8 cellular contexts compared by ENCODE assay signal in genomic region chr17:77441950-77442349, GRCh38.
DNase-seq lines count a peak whose midpoint lies in the region; ATAC-seq and TF ChIP-seq lines count a peak whose summit lies in the region.
"Not testable (repeated sequence)": the region's sequence is repeated elsewhere in the genome, so short reads cannot be mapped to it uniquely, and the experiment has no call there.

No MANE protein-coding gene starts in this region.

- WGBS in transverse colon (ENCODE audit: low coverage in 1 of 2), 2 donors, result 76 to 87% methylated on average over 10 of the region's 10 CpGs

- not testable (repeated sequence) for H3K9me2 ChIP-seq in Loucy (replicated peaks; ENCODE audit: low read depth, low read length)

- CTCF ChIA-PET in CD4-positive, alpha-beta T cell (lab: Charles Lee), result interaction anchor here (1.0 to 3.6 kb wide), 16 partner anchors 9 to 110 kb away, joined by 3 to 32 read pairs (median 7); no protein-coding TSS in a partner anchor

- H3F3A ChIP-seq in Loucy (ENCODE audit: low read depth), result peaks cover 34% of the 10 kb centered on the region

- not testable (repeated sequence) for H3K9me3 ChIP-seq in CD4-positive, alpha-beta T cell (ENCODE audit: control insufficient read depth, low read length); Loucy (ENCODE audit: insufficient read depth, low read depth, low read length); muscle layer of duodenum (ENCODE audit: control insufficient read depth in 1 of 2, low read length in 2 of 2); transverse colon

- POLR2A ChIA-PET in CD4-positive, alpha-beta T cell (lab: Charles Lee), result interaction anchor here (1.1 to 29.0 kb wide), 27 partner anchors 7 to 689 kb away, joined by 3 to 681 read pairs (median 11); partner anchors contain the start of genes TMC6, TMC8 and TNRC6C

- peaks cover 10% of the 10 kb centered on the region; the same call in 1 of the 2 replicates for H3K36me3 ChIP-seq in Loucy (ENCODE audit: insufficient read depth, low read length)
- not testable (repeated sequence) for H3K36me3 ChIP-seq in muscle layer of duodenum (ENCODE audit: control insufficient read depth in 1 of 2, insufficient read depth in 2 of 2, low read length in 2 of 2); transverse colon

- intact Hi-C loops in CD4-positive, alpha-beta T cell (cut with DNase I, micrococcal nuclease), result loop anchor here in 1 of 2 experiments (2.0 to 10.0 kb wide), 2 partner anchors 15 to 693 kb away; partner anchors contain the start of gene TMC8
- intact Hi-C loops in activated T-helper 1 cell treated with anti-CD3 and anti-CD28 coated beads, Interleukin-12 subunit alpha, Interleukin-12 subunit beta, Interleukin-2, Interleukin-4 antibody, amounts not matched to agents 30 ng/mL and 10 ng/mL and 1 ng/mL, durations not matched to agents 14 hours and 24 hours and 36 hours (cut with micrococcal nuclease), result loop anchor here (1.0 to 5.0 kb wide), 6 partner anchors 8 to 690 kb away; partner anchors contain the start of gene TMC8
- intact Hi-C loops in dendritic cell treated with granulocyte-macrophage colony-stimulating factor and Interleukin-4, amounts not matched to agents 40 ng/mL and 50 ng/mL, for 4 days (cut with micrococcal nuclease); transverse colon (cut with DNase I; ENCODE audit: low total_unique reads): not testable (repeated sequence)

- not testable (repeated sequence) for TF ChIP-seq EP300 in transverse colon (IDR thresholded peaks at IDR 0.05; ENCODE audit: low read depth)

- not testable (repeated sequence) for H3K27me3 ChIP-seq in CD4-positive, alpha-beta T cell (ENCODE audit: control insufficient read depth, insufficient read depth, low read length); Loucy (ENCODE audit: insufficient read depth, low read length, poor library complexity, severe bottlenecking); muscle layer of duodenum (ENCODE audit: low read depth, low read length); transverse colon

- peaks cover 100% of the 10 kb centered on the region for H3K4me1 Mint-ChIP-seq in CD4-positive, alpha-beta T cell (ENCODE audit: low read depth)
- peaks cover 94% of the 10 kb centered on the region for H3K4me1 Mint-ChIP-seq in activated T-helper 1 cell treated with anti-CD3 and anti-CD28 coated beads, Interleukin-12 subunit alpha, Interleukin-12 subunit beta, Interleukin-2, Interleukin-4 antibody, amounts not matched to agents 30 ng/mL and 10 ng/mL and 1 ng/mL, durations not matched to agents 14 hours and 24 hours and 36 hours (ENCODE audit: low read depth)
- H3K4me1 Mint-ChIP-seq in dendritic cell treated with granulocyte-macrophage colony-stimulating factor and Interleukin-4, amounts not matched to agents 40 ng/mL and 50 ng/mL, for 4 days (ENCODE audit: low read depth), result peaks cover 100% of the 10 kb centered on the region

- TF ChIP-seq POLR2A in transverse colon (IDR thresholded peaks at IDR 0.05), result not testable (repeated sequence)

- not testable (repeated sequence) for H3K9me3 Mint-ChIP-seq in CD4-positive, alpha-beta T cell; activated T-helper 1 cell treated with anti-CD3 and anti-CD28 coated beads, Interleukin-12 subunit alpha, Interleukin-12 subunit beta, Interleukin-2, Interleukin-4 antibody, amounts not matched to agents 30 ng/mL and 10 ng/mL and 1 ng/mL, durations not matched to agents 14 hours and 24 hours and 36 hours; dendritic cell treated with granulocyte-macrophage colony-stimulating factor and Interleukin-4, amounts not matched to agents 40 ng/mL and 50 ng/mL, for 4 days

- not testable (repeated sequence) for DNase-seq in CD4-positive, alpha-beta T cell; activated T-helper 1 cell treated with anti-CD3 and anti-CD28 coated beads, Interleukin-12 subunit alpha, Interleukin-12 subunit beta, Interleukin-2, Interleukin-4 antibody, amounts not matched to agents 30 ng/mL and 10 ng/mL and 1 ng/mL, durations not matched to agents 14 hours and 24 hours and 36 hours (ENCODE audit: low spot score); transverse colon
- peak; percentile 77 for DNase-seq in stimulated activated CD4-positive, alpha-beta T cell treated with anti-CD3 and anti-CD28 coated beads, Interleukin-15, amount 100 ng/mL, for 24 hours

- peak; percentile 0 for ATAC-seq in CD4-positive, alpha-beta T cell (ENCODE audit: poor library complexity)
- peak; percentile 63 for ATAC-seq in activated CD4-positive, CD25-positive, alpha-beta regulatory T cell treated with anti-CD3 and anti-CD28 coated beads, Interleukin-2, amount 50 U/mL, for 24 hours

- peaks cover 20% of the 10 kb centered on the region for H3K36me3 Mint-ChIP-seq in CD4-positive, alpha-beta T cell (ENCODE audit: low read depth)
- not testable (repeated sequence) for H3K36me3 Mint-ChIP-seq in activated T-helper 1 cell treated with anti-CD3 and anti-CD28 coated beads, Interleukin-12 subunit alpha, Interleukin-12 subunit beta, Interleukin-2, Interleukin-4 antibody, amounts not matched to agents 30 ng/mL and 10 ng/mL and 1 ng/mL, durations not matched to agents 14 hours and 24 hours and 36 hours (ENCODE audit: low read depth)
- H3K36me3 Mint-ChIP-seq in dendritic cell treated with granulocyte-macrophage colony-stimulating factor and Interleukin-4, amounts not matched to agents 40 ng/mL and 50 ng/mL, for 4 days (ENCODE audit: low read depth), result peaks cover 26% of the 10 kb centered on the region

- H3K27ac Mint-ChIP-seq in CD4-positive, alpha-beta T cell, result peak overlapping the region; percentile 93
- H3K27ac Mint-ChIP-seq in activated T-helper 1 cell treated with anti-CD3 and anti-CD28 coated beads, Interleukin-12 subunit alpha, Interleukin-12 subunit beta, Interleukin-2, Interleukin-4 antibody, amounts not matched to agents 30 ng/mL and 10 ng/mL and 1 ng/mL, durations not matched to agents 14 hours and 24 hours and 36 hours, result peak overlapping the region; percentile 100
- H3K27ac Mint-ChIP-seq in dendritic cell treated with granulocyte-macrophage colony-stimulating factor and Interleukin-4, amounts not matched to agents 40 ng/mL and 50 ng/mL, for 4 days, result peak overlapping the region; percentile 87

- H3K4me2 ChIP-seq in Loucy (ENCODE audit: low read depth, low read length, poor library complexity, severe bottlenecking), result peak overlapping the region; percentile 85

- peak overlapping the region; percentile 68 for H3K4me3 ChIP-seq in Loucy (ENCODE audit: low read length, poor library complexity, severe bottlenecking)
- not testable (repeated sequence) for H3K4me3 ChIP-seq in muscle layer of duodenum (ENCODE audit: low read depth in 1 of 2, low read length in 2 of 2); transverse colon

- not testable (repeated sequence) for H4K20me1 ChIP-seq in Loucy (ENCODE audit: insufficient read depth, low read length, poor library complexity, severe bottlenecking)

- H3K27ac ChIP-seq in CD4-positive, alpha-beta T cell (ENCODE audit: low read depth, low read length), result peak overlapping the region; percentile 98
- H3K27ac ChIP-seq in muscle layer of duodenum (ENCODE audit: low read length) (peak overlapping the region; percentile 74), transverse colon (peak overlapping the region; percentile 81 to 89 (median 85))

- H3K79me2 ChIP-seq in Loucy (ENCODE audit: insufficient read depth, low read length), result peaks cover 67% of the 10 kb centered on the region

- not testable (repeated sequence) for TF ChIP-seq CTCF in CD4-positive, alpha-beta T cell (IDR thresholded peaks at IDR 0.05); Loucy (conservative IDR thresholded peaks at IDR 0.05; ENCODE audit: low read length); transverse colon (IDR thresholded peaks at IDR 0.05)

- not testable (repeated sequence) for H3K27me3 Mint-ChIP-seq in CD4-positive, alpha-beta T cell; activated T-helper 1 cell treated with anti-CD3 and anti-CD28 coated beads, Interleukin-12 subunit alpha, Interleukin-12 subunit beta, Interleukin-2, Interleukin-4 antibody, amounts not matched to agents 30 ng/mL and 10 ng/mL and 1 ng/mL, durations not matched to agents 14 hours and 24 hours and 36 hours (ENCODE audit: insufficient read depth); dendritic cell treated with granulocyte-macrophage colony-stimulating factor and Interleukin-4, amounts not matched to agents 40 ng/mL and 50 ng/mL, for 4 days

- H3K9ac ChIP-seq in Loucy (ENCODE audit: low read depth, low read length, poor library complexity, severe bottlenecking), result peak overlapping the region; percentile 78

- H3K4me1 ChIP-seq in Loucy (ENCODE audit: insufficient read depth, low read length, poor library complexity, severe bottlenecking) (peaks cover 93% of the 10 kb centered on the region), muscle layer of duodenum (ENCODE audit: control insufficient read depth in 1 of 2, insufficient read depth in 2 of 2, low read length in 2 of 2) (peaks cover 48 to 86% of the 10 kb centered on the region in 2 donors), transverse colon (peaks cover 60 to 98% (median 65%) of the 10 kb centered on the region in 4 donors)

- peak overlapping the region; percentile 87 for H3K4me3 Mint-ChIP-seq in CD4-positive, alpha-beta T cell
- peak overlapping the region; percentile 85 for H3K4me3 Mint-ChIP-seq in activated T-helper 1 cell treated with anti-CD3 and anti-CD28 coated beads, Interleukin-12 subunit alpha, Interleukin-12 subunit beta, Interleukin-2, Interleukin-4 antibody, amounts not matched to agents 30 ng/mL and 10 ng/mL and 1 ng/mL, durations not matched to agents 14 hours and 24 hours and 36 hours
- not testable (repeated sequence) for H3K4me3 Mint-ChIP-seq in dendritic cell treated with granulocyte-macrophage colony-stimulating factor and Interleukin-4, amounts not matched to agents 40 ng/mL and 50 ng/mL, for 4 days

- not testable (repeated sequence) for H2AFZ ChIP-seq in Loucy (ENCODE audit: low read length)

- in situ Hi-C loops in transverse colon (cut with MboI; ENCODE audit: low pct_ligation_motif_present in 1 of 4, low pct_unique_long_range_greater_than_20kb in 1 of 4, low sequenced_read_pairs in 3 of 4), result loop anchor here in 1 of 4 donors (5.0 to 25.0 kb wide), 2 partner anchors 50 to 105 kb away; no protein-coding TSS in a partner anchor
